10 cellular contexts compared by ENCODE assay signal in genomic region chr2:241595600-241596140, GRCh38. TPM values are rescaled to one million over a fixed set of nuclear protein-coding genes. Genes with fewer than 3 reads are reported as not detected.
DNase-seq lines count a peak whose midpoint lies in the region; ATAC-seq, FAIRE-seq and TF ChIP-seq lines count a peak whose summit lies in the region.
"Had no signal": no experiment of that assay in that cellular context is flagged by ENCODE, and none has a peak within 500 bp of the region (broad histone marks: within the 10 kb centered on the region; RNA-seq: fewer than 3 reads in every experiment).

No MANE protein-coding gene starts in this region.

- TF ChIP-seq CTCF in BJ (IDR thresholded peaks at IDR 0.05; ENCODE audit: insufficient read depth, low read depth, low read length) = peak; percentile 50
- TF ChIP-seq CTCF in foreskin fibroblast (IDR thresholded peaks at IDR 0.05; ENCODE audit: low read depth, low read length) = peak; percentile 35

- H3K27ac Mint-ChIP-seq in activated CD8-positive, alpha-beta T cell treated with anti-CD3 and anti-CD28 coated beads, Interleukin-2, amount 10 ng/mL, durations not matched to agents 7 days and 5 days = no peak overlapping the region
- H3K27ac Mint-ChIP-seq: immature natural killer cell; stimulated activated memory B cell treated with anti-CD40 and anti-IgM and Interleukin-4, amounts not matched to agents 10 μg/mL and 1 μg/mL and 100 μg/mL, for 72 hours had no signal

- peak; percentile 26 for FAIRE-seq in HTR-8/SVneo (lab: Jason Lieb, UNC)

- peaks cover 13% of the 10 kb centered on the region for H3K36me3 Mint-ChIP-seq in activated CD8-positive, alpha-beta T cell treated with anti-CD3 and anti-CD28 coated beads, Interleukin-2, amount 10 ng/mL, durations not matched to agents 7 days and 5 days (ENCODE audit: low read depth)

- ATAC-seq in GM18498 (IDR thresholded peaks at IDR 0.05; ENCODE audit: unreplicated experiment) (no peak), HG02970 (IDR thresholded peaks at IDR 0.05; ENCODE audit: low FRiP score, unreplicated experiment) (no peak)
- no peak for ATAC-seq in activated CD8-positive, alpha-beta T cell treated with anti-CD3 and anti-CD28 coated beads, Interleukin-2, amount 10 ng/mL, durations not matched to agents 7 days and 5 days
- ATAC-seq: stimulated activated memory B cell treated with anti-CD40 and anti-IgM and Interleukin-4, amounts not matched to agents 10 μg/mL and 1 μg/mL and 100 μg/mL, for 72 hours had no signal

- H3K9me3 Mint-ChIP-seq in activated CD8-positive, alpha-beta T cell treated with anti-CD3 and anti-CD28 coated beads, Interleukin-2, amount 10 ng/mL, durations not matched to agents 7 days and 5 days (ENCODE audit: insufficient read depth) = no peaks in the 10 kb centered on the region
- H3K9me3 Mint-ChIP-seq: immature natural killer cell; stimulated activated memory B cell treated with anti-CD40 and anti-IgM and Interleukin-4, amounts not matched to agents 10 μg/mL and 1 μg/mL and 100 μg/mL, for 72 hours had no signal

- H3K4me3 ChIP-seq in BJ (ENCODE audit: low read depth, low read length) (no peak overlapping the region), foreskin fibroblast (ENCODE audit: low read depth in 1 of 2, low read length in 2 of 2) (no peak overlapping the region)
- H3K4me3 ChIP-seq: right atrium auricular region had no signal

- peaks cover 5% of the 10 kb centered on the region for H3K36me3 ChIP-seq in BJ (ENCODE audit: control insufficient read depth, insufficient read depth, low read length)

- H3K27me3 Mint-ChIP-seq in activated CD8-positive, alpha-beta T cell treated with anti-CD3 and anti-CD28 coated beads, Interleukin-2, amount 10 ng/mL, durations not matched to agents 7 days and 5 days (ENCODE audit: low read depth) = no peaks in the 10 kb centered on the region
- H3K27me3 Mint-ChIP-seq: stimulated activated memory B cell treated with anti-CD40 and anti-IgM and Interleukin-4, amounts not matched to agents 10 μg/mL and 1 μg/mL and 100 μg/mL, for 72 hours had no signal

- CTCF ChIA-PET in BJ (lab: Yijun Ruan, JAX) = interaction anchor here (1.0 kb wide), 1 partner anchor 58 kb away, joined by 4 read pairs; no protein-coding TSS in a partner anchor
- CTCF ChIA-PET in activated CD8-positive, alpha-beta T cell treated with anti-CD3 and anti-CD28 coated beads, Interleukin-2, amount 10 ng/mL, durations not matched to agents 7 days and 5 days (lab: Charles Lee) = interaction anchor here (0.7 to 1.2 kb wide), 2 partner anchors 14 to 42 kb away, joined by 3 to 5 read pairs; partner anchors contain the start of gene ATG4B

- no peaks in the 10 kb centered on the region for H3K4me1 Mint-ChIP-seq in activated CD8-positive, alpha-beta T cell treated with anti-CD3 and anti-CD28 coated beads, Interleukin-2, amount 10 ng/mL, durations not matched to agents 7 days and 5 days (ENCODE audit: low read depth)
- H3K4me1 Mint-ChIP-seq: immature natural killer cell; stimulated activated memory B cell treated with anti-CD40 and anti-IgM and Interleukin-4, amounts not matched to agents 10 μg/mL and 1 μg/mL and 100 μg/mL, for 72 hours had no signal

- POLR2A ChIA-PET in BJ (lab: Charles Lee) = interaction anchor here (0.7 kb wide), 1 partner anchor 204 kb away, joined by 7 read pairs; no protein-coding TSS in a partner anchor
- POLR2A ChIA-PET in activated CD8-positive, alpha-beta T cell treated with anti-CD3 and anti-CD28 coated beads, Interleukin-2, amount 10 ng/mL, durations not matched to agents 7 days and 5 days (lab: Charles Lee) = no interaction called here

- no peaks in the 10 kb centered on the region for H3K27me3 ChIP-seq in BJ (ENCODE audit: control insufficient read depth, insufficient read depth, low read length)
- H3K27me3 ChIP-seq: right atrium auricular region had no signal

- DNase-seq in BJ (ENCODE audit: low read depth) (no peak), HTR-8/SVneo (ENCODE audit: insufficient read length, low spot score) (peak; percentile 31), foreskin fibroblast (no peak)
- DNase-seq in activated CD8-positive, alpha-beta T cell treated with anti-CD3 and anti-CD28 coated beads, Interleukin-2, amount 10 ng/mL, durations not matched to agents 7 days and 5 days = no peak
- DNase-seq: cerebellar nuclear complex had no signal

- no peak overlapping the region for H3K4me3 Mint-ChIP-seq in activated CD8-positive, alpha-beta T cell treated with anti-CD3 and anti-CD28 coated beads, Interleukin-2, amount 10 ng/mL, durations not matched to agents 7 days and 5 days
- H3K4me3 Mint-ChIP-seq: stimulated activated memory B cell treated with anti-CD40 and anti-IgM and Interleukin-4, amounts not matched to agents 10 μg/mL and 1 μg/mL and 100 μg/mL, for 72 hours had no signal

RNA-seq across cellular contexts. Expression of gene BOK, which starts 37.1 kb away (rescaled TPM):
- 29.4 and 42.9 TPM in 2 replicates for polyA plus RNA-seq in BJ (2011; rRNA removed)
- polyA minus RNA-seq in BJ (2011; rRNA and poly(A)+ RNA removed) = 19.3 and 22.8 TPM in 2 replicates
- total RNA-seq in activated CD8-positive, alpha-beta T cell treated with anti-CD3 and anti-CD28 coated beads, Interleukin-2, amount 10 ng/mL, durations not matched to agents 7 days and 5 days = not detected

RNA-seq across cellular contexts. Expression of gene THAP4, which starts 41.3 kb away (rescaled TPM):
- 33.8 and 50.4 TPM in 2 replicates for polyA plus RNA-seq in BJ (2011; rRNA removed)
- polyA minus RNA-seq in BJ (2011; rRNA and poly(A)+ RNA removed) = 29.6 and 42.4 TPM in 2 replicates
- total RNA-seq in activated CD8-positive, alpha-beta T cell treated with anti-CD3 and anti-CD28 coated beads, Interleukin-2, amount 10 ng/mL, durations not matched to agents 7 days and 5 days = 10 to 100 TPM; 32.3 to 37.4 TPM

RNA-seq across cellular contexts. Expression of gene ATG4B, which starts 41.8 kb away (rescaled TPM):
- 79.8 and 122 TPM in 2 replicates for polyA plus RNA-seq in BJ (2011; rRNA removed)
- polyA minus RNA-seq in BJ (2011; rRNA and poly(A)+ RNA removed) = 102 and 113 TPM in 2 replicates
- total RNA-seq in activated CD8-positive, alpha-beta T cell treated with anti-CD3 and anti-CD28 coated beads, Interleukin-2, amount 10 ng/mL, durations not matched to agents 7 days and 5 days = 10 to 100 TPM; 81.2 to 94.6 TPM
